1 cellular context compared by ENCODE assay signal in genomic region chr1:230167419-230167852, GRCh38.
TF ChIP-seq lines count a peak whose summit lies in the region.

No MANE protein-coding gene starts in this region.

TF ChIP-seq in HEK293, 187 proteins besides CTCF, POLR2A, EP300 and RAD21 (continued from another document):
- peak; percentile 77; the same call in 1 of the 2 replicates for TF ChIP-seq ZSCAN5A (tag by site-specific recombination; IDR thresholded peaks at IDR 0.05)
- TF ChIP-seq SETDB1 (IDR thresholded peaks at IDR 0.05; ENCODE audit: insufficient read length, low read length), result peak; percentile 68
- no peak for TF ChIP-seq EGR2 (tag by site-specific recombination; IDR thresholded peaks at IDR 0.05; ENCODE audit: low read depth)
- TF ChIP-seq ZNF585B (tag by site-specific recombination; IDR thresholded peaks at IDR 0.05), result peak; percentile 22; the same call in 1 of the 2 replicates
- peak; percentile 52; the same call in 1 of the 2 replicates for TF ChIP-seq KLF17 (tag by site-specific recombination; IDR thresholded peaks at IDR 0.05)
- TF ChIP-seq ZNF121 (tag by site-specific recombination; IDR thresholded peaks at IDR 0.05), result peak; percentile 85
- TF ChIP-seq ZNF10 (tag by site-specific recombination; IDR thresholded peaks at IDR 0.05), result no peak
TF ChIP-seq in HEK293: peak in this region for 19.
